ENCODE assay signal across 19 cellular contexts in the genomic region with DNA sequence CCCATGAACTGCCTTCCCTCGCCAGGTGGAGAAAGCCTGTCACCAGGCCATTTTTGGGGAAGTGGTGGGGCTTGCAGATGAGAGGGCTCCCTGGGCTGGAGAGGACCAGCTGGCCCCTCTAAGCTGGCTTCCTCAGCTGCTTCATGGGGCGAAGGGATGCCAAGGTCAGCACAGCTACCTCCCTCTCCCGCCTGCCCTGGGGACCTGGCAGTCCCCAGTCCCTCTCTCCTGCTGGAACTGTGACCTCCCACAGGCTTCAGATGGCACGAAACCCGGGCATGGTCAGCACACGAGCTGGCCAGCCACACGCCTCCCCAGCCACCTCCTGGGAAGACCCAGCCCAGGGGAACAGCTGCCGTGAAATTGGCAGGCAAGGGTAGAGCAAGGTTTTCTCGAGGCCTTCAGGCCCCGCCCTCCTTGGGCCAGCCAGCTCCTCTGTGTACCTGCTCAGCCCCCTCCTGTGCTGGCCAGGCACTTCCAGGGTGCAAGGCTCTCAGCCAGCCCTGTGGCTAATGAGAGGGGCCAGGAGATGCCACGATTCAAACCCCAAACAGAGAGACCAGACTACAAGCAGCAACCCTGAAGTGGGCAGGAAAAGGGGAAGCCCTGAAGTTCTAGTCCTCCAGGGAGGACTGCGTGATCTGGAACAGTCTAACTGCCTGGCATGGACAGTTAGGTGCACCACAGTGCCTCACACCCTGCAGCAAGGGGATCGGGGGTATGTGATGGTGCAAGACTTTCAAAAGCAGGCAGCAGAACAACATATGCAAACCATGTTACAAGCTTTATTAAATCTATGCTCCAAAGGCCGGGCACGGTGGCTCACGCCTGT. TPM values are rescaled to one million over a fixed set of nuclear protein-coding genes. Genes with fewer than 3 reads are reported as not detected.
DNase-seq lines count a peak whose midpoint lies in the region; ATAC-seq, FAIRE-seq and TF ChIP-seq lines count a peak whose summit lies in the region.
"Had no signal": no experiment of that assay in that cellular context is flagged by ENCODE, and none has a peak within 500 bp of the region (broad histone marks: within the 10 kb centered on the region; RNA-seq: fewer than 3 reads in every experiment).

No MANE protein-coding gene starts in this region.

- FAIRE-seq in K562 (lab: Jason Lieb, UNC) = no peak

- no peaks in the 10 kb centered on the region for H3K79me2 ChIP-seq in K562 (ENCODE audit: control insufficient read depth, insufficient read depth, low read length)

- WGBS in K562 (ENCODE audit: insufficient coverage, low coverage, missing lambda C conversion rate) = 64% methylated on average over 16 of the region's 16 CpGs
- no CpG with 5 or more reads among the region's 16 CpGs for WGBS in neuronal stem cell (ENCODE audit: extremely low coverage in 2 of 2, insufficient read length in 2 of 2, insufficient replicate concordance in 1 of 2), 2 donors

- TF ChIP-seq POLR2A in K562 (conservative IDR thresholded peaks at IDR 0.05) = no peak

- intact Hi-C loops in K562 (cut with micrococcal nuclease) = loop anchor here (10.0 kb wide), 1 partner anchor 1062 kb away; no protein-coding TSS in a partner anchor

- H3K4ac ChIP-seq in neuronal stem cell (ENCODE audit: low read length) = no peak overlapping the region

- TF ChIP-seq EP300 in K562 (IDR thresholded peaks at IDR 0.05; ENCODE audit: low read length) = no peak

- peak overlapping the region; percentile 63 for H2AK5ac ChIP-seq in neuronal stem cell (ENCODE audit: low read depth, low read length)

- peak overlapping the region; percentile 82 for H3K14ac ChIP-seq in neuronal stem cell (ENCODE audit: low read length)

- H2BK12ac ChIP-seq in neuronal stem cell (ENCODE audit: low read length) = peak overlapping the region; percentile 41

- H3K23ac ChIP-seq in neuronal stem cell (ENCODE audit: low read depth, low read length, poor library complexity) = peak overlapping the region; percentile 3

- POLR2A ChIA-PET in K562 (lab: Yijun Ruan, JAX) = interaction anchor here (0.6 to 1.7 kb wide), 3 partner anchors 14 to 44 kb away, joined by 3 to 4 read pairs (median 3); no protein-coding TSS in a partner anchor

- CTCF ChIA-PET in K562 (lab: Yijun Ruan, JAX; ENCODE audit: low intra/inter-chr PET ratio) = no interaction called here

- H3K4me2 ChIP-seq in K562 (ENCODE audit: insufficient read depth, low read length) (no peak overlapping the region), neuronal stem cell (ENCODE audit: insufficient read depth, low read length, poor library complexity, severe bottlenecking) (no peak overlapping the region)

- no peaks in the 10 kb centered on the region for H4K20me1 ChIP-seq in K562 (replicated peaks; ENCODE audit: control insufficient read depth, insufficient read depth, low read length)

- no TSS peak for BruUV-seq in K562 (replicated peaks; lab: Mats Ljungman, UMichigan)

- H3K36me3 ChIP-seq in H7 (replicated peaks; ENCODE audit: control insufficient read depth, insufficient read depth, low read length) (no peaks in the 10 kb centered on the region), K562 (ENCODE audit: control insufficient read depth, insufficient read depth, low read length) (no peaks in the 10 kb centered on the region), neuronal stem cell (replicated peaks in 1 of 2; ENCODE audit: control insufficient read depth in 2 of 2, insufficient read depth in 2 of 2, low read length in 2 of 2) (no peaks in the 10 kb centered on the region)
- H3K36me3 ChIP-seq: left lung, spleen had no signal

- peaks cover 18 to 52% of the 10 kb centered on the region in 2 experiments for H3K4me1 ChIP-seq in K562 (replicated peaks in 1 of 2; ENCODE audit: control insufficient read depth in 2 of 2, insufficient read depth in 2 of 2, low read length in 2 of 2)
- peaks cover 0 to 5% of the 10 kb centered on the region in 2 donors for H3K4me1 ChIP-seq in neuronal stem cell (ENCODE audit: control insufficient read depth in 2 of 2, insufficient read depth in 1 of 2, low read depth in 1 of 2, low read length in 2 of 2)
- H3K4me1 ChIP-seq: left lung had no signal

- H4K91ac ChIP-seq in neuronal stem cell (ENCODE audit: low read depth, low read length, poor library complexity) = no peak overlapping the region

- ATAC-seq in K562 (no peak), GM21529 (IDR thresholded peaks at IDR 0.05; ENCODE audit: unreplicated experiment) (no peak)
- ATAC-seq: left lung had no signal

- peak overlapping the region; percentile 85 for H2BK15ac ChIP-seq in neuronal stem cell (ENCODE audit: low read length)

- peak overlapping the region; percentile 24 for H2BK5ac ChIP-seq in neuronal stem cell (ENCODE audit: low read length)

- no peak for TF ChIP-seq CTCF in K562 (IDR thresholded peaks at IDR 0.05 in 2 of 3, conservative IDR thresholded peaks at IDR 0.05 in 1 of 3; ENCODE audit: insufficient read depth in 2 of 3, low read depth in 1 of 3, low read length in 3 of 3)

- no peak overlapping the region for H3K27ac ChIP-seq in K562 (ENCODE audit: extremely low read depth, low read depth, low read length)
- H3K27ac ChIP-seq in neuronal stem cell (replicated peaks; ENCODE audit: low read length) = no peak overlapping the region
- H3K27ac ChIP-seq: left lung, spleen had no signal

- H4K8ac ChIP-seq in neuronal stem cell (ENCODE audit: low read depth, low read length) = no peak overlapping the region

- H3K9me3 ChIP-seq in K562 (replicated peaks; ENCODE audit: control insufficient read depth, insufficient read depth, low read depth, low read length) (no peaks in the 10 kb centered on the region), neuronal stem cell (replicated peaks in 1 of 2; ENCODE audit: control insufficient read depth in 2 of 2, insufficient read depth in 1 of 2, low read depth in 1 of 2, low read length in 2 of 2) (no peaks in the 10 kb centered on the region)
- H3K9me3 ChIP-seq: left lung, spleen had no signal

- in situ Hi-C loops in K562 (cut with MboI) = loop anchor here (25.0 kb wide), 1 partner anchor 590 kb away; no protein-coding TSS in a partner anchor

- H3K4me3 ChIP-seq in H7 (ENCODE audit: insufficient read depth, low read depth, low read length) (no peak overlapping the region), K562 (no peak overlapping the region), neuronal stem cell (ENCODE audit: low read length in 2 of 2) (no peak overlapping the region)
- H3K4me3 ChIP-seq: left lung, spleen had no signal

- no peak for TF ChIP-seq RAD21 in K562 (CRISPR knock-in tag; conservative IDR thresholded peaks at IDR 0.05 in 1 of 2, IDR thresholded peaks at IDR 0.05 in 1 of 2)

- peaks cover 4% of the 10 kb centered on the region for H3K9me1 ChIP-seq in K562 (ENCODE audit: control insufficient read depth, insufficient read depth, low read length)

- peak overlapping the region; percentile 1 for H2BK120ac ChIP-seq in neuronal stem cell (ENCODE audit: low read depth, low read length)

- no peaks in the 10 kb centered on the region for H3K79me1 ChIP-seq in neuronal stem cell (ENCODE audit: low read depth, low read length)

- H2AFZ ChIP-seq in K562 (ENCODE audit: low read depth, low read length) = no peak overlapping the region
- no peak overlapping the region for H2AFZ ChIP-seq in neuronal stem cell (ENCODE audit: low read length)

- DNase-seq in H7 (peak; percentile 75), NCI-H2196 (lab: John Stamatoyannopoulos, UW; ENCODE audit: unreplicated experiment) (peak; percentile 62), K562 (ENCODE audit: extremely low read depth in 1 of 4, low spot score in 3 of 4) (no peak), neuronal stem cell (ENCODE audit: low spot score) (no peak), NCI-H526 (lab: John Stamatoyannopoulos, UW) (no peak), SK-N-DZ (ENCODE audit: low spot score) (no peak)
- DNase-seq: activated CD4-positive, alpha-beta T cell treated with anti-CD3 and anti-CD28 coated beads for 48 hours; activated naive CD8-positive, alpha-beta T cell treated with anti-CD3 and anti-CD28 coated beads for 36 hours; effector CD4-positive, alpha-beta T cell; glutamatergic neuron; HCEC 1CT; left lung; NCI-H1694; spleen; stimulated activated CD4-positive, alpha-beta T cell treated with anti-CD3 and anti-CD28 coated beads, Interleukin-4, amount 100 ng/mL, for 4 hours; T-helper 1 cell; trophoblast cell had no signal

- H3K9ac ChIP-seq in K562 (ENCODE audit: insufficient read depth in 1 of 2, low read depth in 2 of 2, low read length in 2 of 2) = peak overlapping the region in 1 of 2 experiments; percentile 81; a peak in 2 of 4 replicates
- H3K9ac ChIP-seq in neuronal stem cell (ENCODE audit: low read depth, low read length, poor library complexity) = no peak overlapping the region

- peak overlapping the region; percentile 76 for H3K18ac ChIP-seq in neuronal stem cell (ENCODE audit: low read length)

- no peaks in the 10 kb centered on the region for H3K27me3 ChIP-seq in H7 (ENCODE audit: control insufficient read depth, insufficient read depth, low read length)
- no peaks in the 10 kb centered on the region for H3K27me3 ChIP-seq in K562 (ENCODE audit: control insufficient read depth in 2 of 2, insufficient read depth in 2 of 2, low read length in 2 of 2)
- no peaks in the 10 kb centered on the region for H3K27me3 ChIP-seq in neuronal stem cell (ENCODE audit: control insufficient read depth in 3 of 3, insufficient read depth in 3 of 3, low read depth in 1 of 3, low read length in 3 of 3)
- H3K27me3 ChIP-seq: left lung, spleen had no signal

RNA-seq across cellular contexts. Expression of a gene that starts 12.9 kb away (rescaled TPM):
- total RNA-seq in H7 (2014; rRNA removed; shearing (Covaris generic)) = 8.2 and 8.8 TPM in 2 replicates
- total RNA-seq in K562 (2011; cell fraction: chromatin; rRNA removed; ENCODE audit: low replicate concordance) = 0.49 TPM in 1 of 2 replicates, not detected in the other
- total RNA-seq in K562 (2011; cell fraction: nucleolus; rRNA removed) = 1.1 and 1.2 TPM in 2 replicates
- total RNA-seq in K562 (2011; cell fraction: nucleoplasm; rRNA removed) = 0.66 and 0.99 TPM in 2 replicates
- total RNA-seq in K562 (2014; rRNA removed) (0.23 and 0.65 TPM in 2 replicates), K562 (2014; rRNA removed; fragmentation: Illumina TruSeq; extraction: Trizol) (not detected in 2 replicates), K562 (2015; rRNA removed; fragmentation: Illumina TruSeq; extraction: Trizol) (0.18 and 0.30 TPM in 2 replicates), K562 (2021) (0.56 and 0.93 TPM in 2 replicates)
- polyA plus RNA-seq in K562 (2011; rRNA removed) (0.18 and 0.41 TPM in 2 replicates), K562 (2014; fragmentation: Illumina TruSeq; extraction: Trizol) (0.09 and 0.37 TPM in 2 replicates), K562 (2014; fragmentation: Nextera tagmentation; extraction: Ambion mirVana) (not detected), K562 (2014; rRNA removed) (0.86 TPM in 1 of 2 replicates, not detected in the other)
- polyA plus RNA-seq in K562 (2011; cell fraction: cytosol; rRNA removed) = 0.48 and 0.50 TPM in 2 replicates
- 0.68 and 0.87 TPM in 2 replicates for polyA plus RNA-seq in K562 (2011; cell fraction: nucleus; rRNA removed)
- 0.64 and 1.3 TPM in 2 replicates for polyA plus RNA-seq in K562 (2012)
- 0.09 and 0.11 TPM in 2 replicates for polyA minus RNA-seq in K562 (2011; rRNA and poly(A)+ RNA removed)
- polyA minus RNA-seq in K562 (2011; cell fraction: cytosol; rRNA and poly(A)+ RNA removed) = not detected in 2 replicates
- polyA minus RNA-seq in K562 (2011; cell fraction: nucleus; rRNA and poly(A)+ RNA removed) = 0.13 and 1.00 TPM in 2 replicates
- polyA plus RNA-seq in neuronal stem cell (2013, experiment 1 of 2) = 4.2 TPM
- 4.1 TPM for polyA plus RNA-seq in neuronal stem cell (2013, experiment 2 of 2)
- 4.8 and 7.3 TPM in 2 replicates for polyA plus RNA-seq in SK-N-DZ (2014; cell fraction: cytosol; rRNA removed)
- 6.4 and 9.9 TPM in 2 replicates for polyA plus RNA-seq in SK-N-DZ (2014; cell fraction: nucleus; rRNA removed)
- total RNA-seq: activated T-helper 1 cell treated with anti-CD3 and anti-CD28 coated beads, Interleukin-12 subunit alpha, Interleukin-12 subunit beta, Interleukin-2, Interleukin-4 antibody, amounts not matched to agents 30 ng/mL and 10 ng/mL and 1 ng/mL, durations not matched to agents 14 hours and 24 hours and 36 hours had no signal

RNA-seq across cellular contexts. Expression of a gene that starts 26.1 kb away (rescaled TPM):
- total RNA-seq in H7 (2014; rRNA removed; shearing (Covaris generic)) = 1.6 and 3.4 TPM in 2 replicates
- total RNA-seq in K562 (2011; cell fraction: chromatin; rRNA removed; ENCODE audit: low replicate concordance) = 38.6 and 86.5 TPM in 2 replicates
- total RNA-seq in K562 (2011; cell fraction: nucleolus; rRNA removed) = 61.2 and 70.5 TPM in 2 replicates
- total RNA-seq in K562 (2011; cell fraction: nucleoplasm; rRNA removed) = 59.7 and 74.0 TPM in 2 replicates
- total RNA-seq in K562 (2014; rRNA removed) (55.5 and 85.8 TPM in 2 replicates), K562 (2014; rRNA removed; fragmentation: Illumina TruSeq; extraction: Trizol) (23.7 and 28.6 TPM in 2 replicates), K562 (2015; rRNA removed; fragmentation: Illumina TruSeq; extraction: Trizol) (55.6 and 55.9 TPM in 2 replicates), K562 (2021) (103 and 105 TPM in 2 replicates)
- polyA plus RNA-seq in K562 (2011; rRNA removed) (29.9 and 50.1 TPM in 2 replicates), K562 (2014; fragmentation: Illumina TruSeq; extraction: Trizol) (65.0 and 68.7 TPM in 2 replicates), K562 (2014; fragmentation: Nextera tagmentation; extraction: Ambion mirVana) (1 to 10 TPM in 1 of 2 experiments, under 1 TPM in 1; 0.56 to 1.2 TPM), K562 (2014; rRNA removed) (55.2 and 59.6 TPM in 2 replicates)
- polyA plus RNA-seq in K562 (2011; cell fraction: cytosol; rRNA removed) = 60.0 and 102 TPM in 2 replicates
- polyA plus RNA-seq in K562 (2011; cell fraction: nucleus; rRNA removed) = 43.9 and 60.4 TPM in 2 replicates
- polyA plus RNA-seq in K562 (2012) = 66.9 and 81.0 TPM in 2 replicates
- 23.2 and 33.4 TPM in 2 replicates for polyA minus RNA-seq in K562 (2011; rRNA and poly(A)+ RNA removed)
- 57.5 and 69.4 TPM in 2 replicates for polyA minus RNA-seq in K562 (2011; cell fraction: cytosol; rRNA and poly(A)+ RNA removed)
- polyA minus RNA-seq in K562 (2011; cell fraction: nucleus; rRNA and poly(A)+ RNA removed) = 13.3 and 20.8 TPM in 2 replicates
- polyA plus RNA-seq in neuronal stem cell (2013, experiment 1 of 2) = 2.7 TPM
- polyA plus RNA-seq in neuronal stem cell (2013, experiment 2 of 2) = 2.5 TPM
- 0.96 and 1.3 TPM in 2 replicates for polyA plus RNA-seq in SK-N-DZ (2014; cell fraction: cytosol; rRNA removed)
- 0.56 and 0.67 TPM in 2 replicates for polyA plus RNA-seq in SK-N-DZ (2014; cell fraction: nucleus; rRNA removed)

Comparison
In these comparisons a context has a peak if more than half of its experiments do, and no peak if none do; other contexts are left out.
1. DNase-seq: peak in H7 (single experiment) and NCI-H2196 (single experiment); none in K562 (0 of 4), neuronal stem cell (single experiment), NCI-H526 (0 of 2) and SK-N-DZ (single experiment).